ENCODE assay signal across 26 cellular contexts in the genomic region with DNA sequence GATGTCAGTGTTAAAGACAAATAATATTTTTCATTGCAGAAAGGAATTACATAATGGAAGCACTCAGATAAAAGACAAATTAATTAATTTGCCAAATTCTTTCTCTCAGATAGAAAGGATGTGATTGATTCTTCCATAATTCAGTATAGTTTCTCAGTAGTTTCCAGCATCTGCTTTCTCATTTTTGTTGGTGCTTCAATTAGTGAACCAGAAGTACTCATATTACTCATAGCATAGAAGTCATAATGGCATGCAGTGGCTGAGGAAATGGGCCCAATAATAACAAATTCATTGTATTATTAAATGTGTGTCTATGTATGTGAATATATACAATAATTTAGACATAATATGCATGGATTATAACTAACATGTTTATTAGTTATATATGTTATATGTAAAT.
DNase-seq lines count a peak whose midpoint lies in the region; ATAC-seq, FAIRE-seq and TF ChIP-seq lines count a peak whose summit lies in the region.
"Had no signal": no experiment of that assay in that cellular context is flagged by ENCODE, and none has a peak within 500 bp of the region (broad histone marks: within the 10 kb centered on the region; RNA-seq: fewer than 3 reads in every experiment).

No MANE protein-coding gene starts in this region.

- H3K4me1 ChIP-seq in OCI-LY3 (ENCODE audit: low read length), result peaks cover 46% of the 10 kb centered on the region
- H3K4me1 ChIP-seq in keratinocyte (ENCODE audit: control insufficient read depth, extremely low read depth, insufficient read depth, low read length), result peaks cover 10% of the 10 kb centered on the region
- H3K4me1 ChIP-seq in mesendoderm (ENCODE audit: control insufficient read depth, low read depth, low read length), result no peaks in the 10 kb centered on the region

- no peaks in the 10 kb centered on the region for H3K9me1 ChIP-seq in keratinocyte (ENCODE audit: control insufficient read depth, extremely low read depth, insufficient read depth, low read length)

- H3K27ac ChIP-seq in OCI-LY3 (ENCODE audit: low read length) (peak overlapping the region; percentile 12; the same call in 1 of the 2 replicates), keratinocyte (ENCODE audit: control insufficient read depth, insufficient read depth, low read length) (peak overlapping the region; percentile 6), mesendoderm (ENCODE audit: low read depth, low read length) (no peak overlapping the region)
- H3K27ac ChIP-seq: HL-60 had no signal

- dilution Hi-C loops in keratinocyte (cut with MboI; ENCODE audit: extremely low pct_ligation_motif_present, low sequenced_read_pairs), result no loop called here

- H3K23ac ChIP-seq in mesendoderm (ENCODE audit: low read length), result no peak overlapping the region

- no peak overlapping the region for H3K4me3 ChIP-seq in OCI-LY3 (ENCODE audit: low read length)
- H3K4me3 ChIP-seq in keratinocyte (ENCODE audit: control insufficient read depth in 2 of 3, extremely low read depth in 1 of 3, insufficient read depth in 2 of 3, low read depth in 1 of 3, low read length in 3 of 3), result no peak overlapping the region
- no peak overlapping the region for H3K4me3 ChIP-seq in mesendoderm (ENCODE audit: low read length)

- H2BK120ac ChIP-seq in mesendoderm (ENCODE audit: low read depth, low read length), result no peak overlapping the region

- DNase-seq in NCI-H446 treated with DMSO at 0.1 percent for 48 hours (lab: John Stamatoyannopoulos, UW) (peak; percentile 24), NCI-H446 (lab: John Stamatoyannopoulos, UW) (no peak), keratinocyte (ENCODE audit: low read depth, low spot score) (no peak), GM13976 (ENCODE audit: low spot score) (no peak), Ammon's horn (ENCODE audit: low spot score) (no peak), mesendoderm (no peak)
- DNase-seq: 8988T; C1 segment of cervical spinal cord; Calu3; CD8-positive, alpha-beta memory T cell; DMS53; GF-D8; H7; KBM-7; NCI-H1092; NCI-H1436 treated with DMSO at 0.1 percent for 48 hours; NCI-H2029; NCI-H2171; NCI-H510A; NCI-H748 treated with DMSO at 0.1 percent for 48 hours; T-cell had no signal

- H3K9ac ChIP-seq in OCI-LY3 (ENCODE audit: low read length) (no peak overlapping the region), keratinocyte (ENCODE audit: control insufficient read depth, extremely low read depth, insufficient read depth, low read length) (no peak overlapping the region), mesendoderm (ENCODE audit: low read length) (no peak overlapping the region)

- peak; percentile 59 for ATAC-seq in GM18868 (IDR thresholded peaks at IDR 0.05; ENCODE audit: unreplicated experiment)
- ATAC-seq: HepG2, Panc1, T-cell had no signal

- H3K4me2 ChIP-seq in OCI-LY3 (ENCODE audit: low read length) (no peak overlapping the region; the same call in 1 of the 2 replicates), keratinocyte (ENCODE audit: control insufficient read depth, extremely low read depth, insufficient read depth, low read depth, low read length) (no peak overlapping the region), mesendoderm (ENCODE audit: low read length) (no peak overlapping the region)

- TF ChIP-seq CTCF in OCI-LY3 (IDR thresholded peaks at IDR 0.05; ENCODE audit: low read depth, low read length) (no peak), keratinocyte (optimal IDR thresholded peaks at IDR 0.05 in 1 of 3, IDR thresholded peaks at IDR 0.05 in 1 of 3, conservative IDR thresholded peaks at IDR 0.05 in 1 of 3; ENCODE audit: extremely low read depth in 1 of 3, insufficient read depth in 2 of 3, low read length in 3 of 3) (no peak), GM13976 (IDR thresholded peaks at IDR 0.05; ENCODE audit: borderline replicate concordance, control extremely low read depth, extremely low read depth, insufficient read depth, missing control alignments) (no peak)

- no peak overlapping the region for H2BK5ac ChIP-seq in mesendoderm (ENCODE audit: low read length)

- H4K8ac ChIP-seq in mesendoderm (ENCODE audit: low read depth, low read length), result no peak overlapping the region

- no peak overlapping the region for H3K18ac ChIP-seq in mesendoderm (ENCODE audit: low read length)

- H2AFZ ChIP-seq in OCI-LY3 (ENCODE audit: low read depth, low read length) (no peak overlapping the region), keratinocyte (ENCODE audit: control insufficient read depth, low read length) (no peak overlapping the region)

- H4K20me1 ChIP-seq in OCI-LY3 (ENCODE audit: insufficient read depth, low read length) (no peaks in the 10 kb centered on the region), keratinocyte (ENCODE audit: control insufficient read depth, extremely low read depth, insufficient read depth, low read length) (no peaks in the 10 kb centered on the region)

- no peak overlapping the region for H3K4ac ChIP-seq in mesendoderm (ENCODE audit: low read depth, low read length)

- H2AK5ac ChIP-seq in mesendoderm (ENCODE audit: low read length), result no peak overlapping the region

- H3K36me3 ChIP-seq in OCI-LY3 (replicated peaks; ENCODE audit: low read depth, low read length), result no peaks in the 10 kb centered on the region
- H3K36me3 ChIP-seq in keratinocyte (ENCODE audit: control insufficient read depth in 2 of 2, extremely low read depth in 1 of 2, insufficient read depth in 2 of 2, low read length in 2 of 2), result no peaks in the 10 kb centered on the region
- no peaks in the 10 kb centered on the region for H3K36me3 ChIP-seq in mesendoderm (ENCODE audit: control insufficient read depth, insufficient read depth, low read length)

- in situ Hi-C loops in GM13976 (cut with MboI; ENCODE audit: low sequenced_read_pairs, unreplicated experiment), result no loop called here

- no peaks in the 10 kb centered on the region for H3K79me1 ChIP-seq in mesendoderm (ENCODE audit: low read length)

- H3K27me3 ChIP-seq in OCI-LY3 (ENCODE audit: low read depth, low read length), result no peaks in the 10 kb centered on the region
- H3K27me3 ChIP-seq in keratinocyte (ENCODE audit: control insufficient read depth, extremely low read depth, insufficient read depth, low read length), result no peaks in the 10 kb centered on the region
- H3K27me3 ChIP-seq in mesendoderm (ENCODE audit: insufficient read depth, low read length, poor library complexity), result no peaks in the 10 kb centered on the region

- H4K5ac ChIP-seq in mesendoderm (ENCODE audit: low read length), result no peak overlapping the region

- no peak for FAIRE-seq in keratinocyte (lab: Jason Lieb, UNC)
- FAIRE-seq: HepG2 had no signal

- no peak overlapping the region for H3K56ac ChIP-seq in mesendoderm (ENCODE audit: low read length)

- H3K9me3 ChIP-seq in OCI-LY3 (ENCODE audit: insufficient read depth, low read length) (no peaks in the 10 kb centered on the region), keratinocyte (ENCODE audit: control insufficient read depth, low read depth, low read length) (no peaks in the 10 kb centered on the region)

- H3K79me2 ChIP-seq in OCI-LY3 (ENCODE audit: low read length), result no peaks in the 10 kb centered on the region
- H3K79me2 ChIP-seq in keratinocyte (ENCODE audit: control insufficient read depth, insufficient read depth, low read length), result no peaks in the 10 kb centered on the region
- no peaks in the 10 kb centered on the region for H3K79me2 ChIP-seq in mesendoderm (ENCODE audit: control insufficient read depth, insufficient read depth, low read length)

- no peak overlapping the region for H2BK15ac ChIP-seq in mesendoderm (replicated peaks; ENCODE audit: low read depth)
